In genomic region chr3:53490131-53490474, GRCh38 we compare ENCODE assay signal across 21 cellular contexts. TPM values are rescaled to one million over a fixed set of nuclear protein-coding genes. Genes with fewer than 3 reads are reported as not detected.
DNase-seq lines count a peak whose midpoint lies in the region; ATAC-seq, FAIRE-seq and TF ChIP-seq lines count a peak whose summit lies in the region.
"Had no signal": no experiment of that assay in that cellular context is flagged by ENCODE, and none has a peak within 500 bp of the region (broad histone marks: within the 10 kb centered on the region; RNA-seq: fewer than 3 reads in every experiment).

No MANE protein-coding gene starts in this region.

- TF ChIP-seq EP300 in A549 (IDR thresholded peaks at IDR 0.05) (no peak), K562 (IDR thresholded peaks at IDR 0.05; ENCODE audit: low read length) (no peak)

- peak overlapping the region; percentile 27 to 51; a peak in 3 of 6 replicates for H3K27ac ChIP-seq in A549
- H3K27ac ChIP-seq in K562 (ENCODE audit: extremely low read depth, low read depth, low read length): no peak overlapping the region
- H3K27ac ChIP-seq: Peyer's patch had no signal

- TF ChIP-seq CTCF in A549 (IDR thresholded peaks at IDR 0.05) (no peak), K562 (IDR thresholded peaks at IDR 0.05 in 2 of 3, conservative IDR thresholded peaks at IDR 0.05 in 1 of 3; ENCODE audit: insufficient read depth in 2 of 3, low read depth in 1 of 3, low read length in 3 of 3) (no peak), nephron (IDR thresholded peaks at IDR 0.05; ENCODE audit: unreplicated experiment in 3 of 3) (no peak)

- intact Hi-C loops in K562 (cut with micrococcal nuclease): no loop called here

- H3K4me1 ChIP-seq in A549 (peaks cover 48% of the 10 kb centered on the region), K562 (replicated peaks in 1 of 2; ENCODE audit: control insufficient read depth in 2 of 2, insufficient read depth in 2 of 2, low read length in 2 of 2) (peaks cover 0 to 7% of the 10 kb centered on the region in 2 experiments; a peak in 1 of 5 replicates)

- WGBS in A549 (ENCODE audit: missing lambda C conversion rate): 58% methylated on average over 5 of the region's 5 CpGs
- WGBS in K562 (ENCODE audit: insufficient coverage, low coverage, missing lambda C conversion rate): 0% methylated on average over 5 of the region's 5 CpGs

- no peak overlapping the region for H3K9ac ChIP-seq in K562 (ENCODE audit: insufficient read depth in 1 of 2, low read depth in 2 of 2, low read length in 2 of 2)

- peak overlapping the region in 2 of 3 experiments; percentile 8 to 19 for H3K4me3 Mint-ChIP-seq in nephron
- H3K4me3 Mint-ChIP-seq: B cell, H9 had no signal

- peaks cover 31% of the 10 kb centered on the region for H3K27me3 Mint-ChIP-seq in nephron (ENCODE audit: low read depth)

- peak overlapping the region; percentile 2 to 44 (median 7) for H3K27ac Mint-ChIP-seq in nephron
- H3K27ac Mint-ChIP-seq: B cell, CD14-positive monocyte, H9 had no signal

- CTCF ChIA-PET in A549 (lab: Yijun Ruan, JAX): interaction anchor here (0.6 kb wide), 1 partner anchor 38 kb away, joined by 3 read pairs; no protein-coding TSS in a partner anchor
- CTCF ChIA-PET in K562 (lab: Yijun Ruan, JAX; ENCODE audit: low intra/inter-chr PET ratio): no interaction called here

- no peaks in the 10 kb centered on the region for H3K36me3 Mint-ChIP-seq in nephron (ENCODE audit: low read depth)
- H3K36me3 Mint-ChIP-seq: CD14-positive monocyte had no signal

- in situ Hi-C loops in KBM-7 (cut with MboI; ENCODE audit: low pct_unique_long_range_greater_than_20kb, low sequenced_read_pairs) (no loop called here), K562 (cut with MboI) (no loop called here)

- no peaks in the 10 kb centered on the region for H3K36me3 ChIP-seq in K562 (ENCODE audit: control insufficient read depth, insufficient read depth, low read length)
- H3K36me3 ChIP-seq: Peyer's patch had no signal

- POLR2A ChIA-PET in A549 (lab: Yijun Ruan, JAX) (no interaction called here), K562 (lab: Yijun Ruan, JAX) (interaction anchor here (0.7 kb wide), 1 partner anchor 84 kb away, joined by 3 read pairs; no protein-coding TSS in a partner anchor)

- H2AFZ ChIP-seq in K562 (ENCODE audit: low read depth, low read length): no peak overlapping the region

- no peak for FAIRE-seq in A549 (lab: Jason Lieb, UNC)
- no peak for FAIRE-seq in K562 (lab: Jason Lieb, UNC)
- FAIRE-seq: A204.1, D721Med had no signal

- no peaks in the 10 kb centered on the region for H3K9me1 ChIP-seq in K562 (ENCODE audit: control insufficient read depth, insufficient read depth, low read length)

- no peaks in the 10 kb centered on the region for H4K20me1 ChIP-seq in K562 (replicated peaks; ENCODE audit: control insufficient read depth, insufficient read depth, low read length)

- no peak overlapping the region for H3K4me2 ChIP-seq in A549
- no peak overlapping the region for H3K4me2 ChIP-seq in K562 (ENCODE audit: insufficient read depth, low read length)

- no peak for TF ChIP-seq RAD21 in A549 (conservative IDR thresholded peaks at IDR 0.05 in 1 of 2, IDR thresholded peaks at IDR 0.05 in 1 of 2)
- no peak for TF ChIP-seq RAD21 in K562 (CRISPR knock-in tag; conservative IDR thresholded peaks at IDR 0.05 in 1 of 2, IDR thresholded peaks at IDR 0.05 in 1 of 2)

- H3K27me3 ChIP-seq in K562 (ENCODE audit: control insufficient read depth in 2 of 2, insufficient read depth in 2 of 2, low read length in 2 of 2): peaks cover 2% of the 10 kb centered on the region in 2 experiments; a peak in 4 of 5 replicates

- H3K9me3 Mint-ChIP-seq in nephron: no peaks in the 10 kb centered on the region
- H3K9me3 Mint-ChIP-seq: H9 had no signal

- TF ChIP-seq POLR2A in A549 (IDR thresholded peaks at IDR 0.05; ENCODE audit: low read length) (no peak), K562 (conservative IDR thresholded peaks at IDR 0.05) (no peak)

- H3K4me1 Mint-ChIP-seq in nephron: peaks cover 33% of the 10 kb centered on the region

- no peaks in the 10 kb centered on the region for H3K9me3 ChIP-seq in A549
- H3K9me3 ChIP-seq in K562 (replicated peaks; ENCODE audit: control insufficient read depth, insufficient read depth, low read depth, low read length): no peaks in the 10 kb centered on the region
- H3K9me3 ChIP-seq: Peyer's patch had no signal

- no peaks in the 10 kb centered on the region for H3K79me2 ChIP-seq in K562 (ENCODE audit: control insufficient read depth, insufficient read depth, low read length)

- ATAC-seq in A549 (no peak), K562 (no peak), HG03457 (IDR thresholded peaks at IDR 0.05; ENCODE audit: unreplicated experiment) (no peak), GM18511 (IDR thresholded peaks at IDR 0.05; ENCODE audit: unreplicated experiment) (no peak)
- ATAC-seq: SK-N-SH treated with all-trans-retinoic acid at 6 μM for 48 hours had no signal

- no TSS peak for BruUV-seq in K562 (replicated peaks; lab: Mats Ljungman, UMichigan)

- H3K4me3 ChIP-seq in A549 (no peak overlapping the region), K562 (no peak overlapping the region)
- H3K4me3 ChIP-seq: Peyer's patch had no signal

- DNase-seq in A549 (ENCODE audit: low read depth in 1 of 2, low spot score in 1 of 2): no peak
- peak; percentile 18 for DNase-seq in KBM-7
- peak in 1 of 4 experiments; percentile 10 for DNase-seq in K562 (ENCODE audit: extremely low read depth in 1 of 4, low spot score in 3 of 4)
- DNase-seq in activated effector memory CD4-positive, alpha-beta T cell treated with Interleukin-2 at 50 U/mL for 16 hours: no peak
- DNase-seq: DMS53, GF-D8, H9, NCI-H1105 treated with DMSO at 0.1 percent for 48 hours, NCI-H2029 treated with DMSO at 0.1 percent for 48 hours, NCI-H524 treated with DMSO at 0.1 percent for 48 hours, NCI-H82, Peyer's patch had no signal

TF ChIP-seq in A549, 52 proteins besides CTCF, POLR2A, EP300 and RAD21 (continues in another document):
- TF ChIP-seq NFE2L2 (conservative IDR thresholded peaks at IDR 0.05; ENCODE audit: low read length): no peak
- TF ChIP-seq PBX3 (IDR thresholded peaks at IDR 0.05): no peak
- TF ChIP-seq USF2 (IDR thresholded peaks at IDR 0.05): no peak

TF ChIP-seq in K562, 482 proteins besides CTCF, POLR2A, EP300 and RAD21:
- TF ChIP-seq RBFOX2 (IDR thresholded peaks at IDR 0.05; ENCODE audit: low read depth, low read length) (no peak), TCF3 (CRISPR knock-in tag; IDR thresholded peaks at IDR 0.05) (peak; percentile 26; the same call in 1 of the 2 replicates), HMBOX1 (IDR thresholded peaks at IDR 0.05) (peak; percentile 75), ARID1B (IDR thresholded peaks at IDR 0.05) (0 out of 2 replicates have a peak, but pooled peaks have one; percentile 8)

RNA-seq across cellular contexts. Expression of gene CACNA1D, which starts 4.3 kb away (rescaled TPM):
- polyA plus RNA-seq in A549 (2011; rRNA removed) (10.7 and 18.2 TPM in 2 replicates), A549 (2017; fragmentation: RNase III; extraction: RNeasy Plus Mini Kit Qiagen cat#74134 plus additional on column Dnase treatment) (1.1 to 1.5 TPM (median 1.2 TPM) in 3 replicates), K562 (2011; rRNA removed) (not detected in 2 replicates), K562 (2014; fragmentation: Illumina TruSeq; extraction: Trizol) (not detected in 2 replicates), K562 (2014; fragmentation: Nextera tagmentation; extraction: Ambion mirVana) (not detected), K562 (2014; rRNA removed) (not detected in 2 replicates)
- 0.95 and 1.6 TPM in 2 replicates for polyA plus RNA-seq in A549 (2012; cell fraction: cytosol; rRNA removed)
- 6.6 and 7.6 TPM in 2 replicates for polyA plus RNA-seq in A549 (2012; cell fraction: nucleus; rRNA removed)
- polyA minus RNA-seq in A549 (2011; rRNA and poly(A)+ RNA removed): 49.9 and 64.1 TPM in 2 replicates
- total RNA-seq in K562 (2011; cell fraction: chromatin; rRNA removed; ENCODE audit: low replicate concordance): not detected in 2 replicates
- not detected in 2 replicates for total RNA-seq in K562 (2011; cell fraction: nucleolus; rRNA removed)
- total RNA-seq in K562 (2011; cell fraction: nucleoplasm; rRNA removed): not detected in 2 replicates
- total RNA-seq in K562 (2014; rRNA removed) (not detected in 2 replicates), K562 (2014; rRNA removed; fragmentation: Illumina TruSeq; extraction: Trizol) (not detected in 2 replicates), K562 (2015; rRNA removed; fragmentation: Illumina TruSeq; extraction: Trizol) (not detected in 2 replicates), K562 (2021) (0.29 TPM in 1 of 2 replicates, not detected in the other)
- polyA plus RNA-seq in K562 (2011; cell fraction: cytosol; rRNA removed): not detected in 2 replicates
- polyA plus RNA-seq in K562 (2011; cell fraction: nucleus; rRNA removed): not detected in 2 replicates
- polyA plus RNA-seq in K562 (2012): 0.03 and 0.10 TPM in 2 replicates
- polyA minus RNA-seq in K562 (2011; rRNA and poly(A)+ RNA removed): not detected in 2 replicates
- polyA minus RNA-seq in K562 (2011; cell fraction: cytosol; rRNA and poly(A)+ RNA removed): not detected in 2 replicates
- not detected in 2 replicates for polyA minus RNA-seq in K562 (2011; cell fraction: nucleus; rRNA and poly(A)+ RNA removed)
- total RNA-seq: HT1080 had no signal
